12 cellular contexts compared by ENCODE assay signal in the genomic region with DNA sequence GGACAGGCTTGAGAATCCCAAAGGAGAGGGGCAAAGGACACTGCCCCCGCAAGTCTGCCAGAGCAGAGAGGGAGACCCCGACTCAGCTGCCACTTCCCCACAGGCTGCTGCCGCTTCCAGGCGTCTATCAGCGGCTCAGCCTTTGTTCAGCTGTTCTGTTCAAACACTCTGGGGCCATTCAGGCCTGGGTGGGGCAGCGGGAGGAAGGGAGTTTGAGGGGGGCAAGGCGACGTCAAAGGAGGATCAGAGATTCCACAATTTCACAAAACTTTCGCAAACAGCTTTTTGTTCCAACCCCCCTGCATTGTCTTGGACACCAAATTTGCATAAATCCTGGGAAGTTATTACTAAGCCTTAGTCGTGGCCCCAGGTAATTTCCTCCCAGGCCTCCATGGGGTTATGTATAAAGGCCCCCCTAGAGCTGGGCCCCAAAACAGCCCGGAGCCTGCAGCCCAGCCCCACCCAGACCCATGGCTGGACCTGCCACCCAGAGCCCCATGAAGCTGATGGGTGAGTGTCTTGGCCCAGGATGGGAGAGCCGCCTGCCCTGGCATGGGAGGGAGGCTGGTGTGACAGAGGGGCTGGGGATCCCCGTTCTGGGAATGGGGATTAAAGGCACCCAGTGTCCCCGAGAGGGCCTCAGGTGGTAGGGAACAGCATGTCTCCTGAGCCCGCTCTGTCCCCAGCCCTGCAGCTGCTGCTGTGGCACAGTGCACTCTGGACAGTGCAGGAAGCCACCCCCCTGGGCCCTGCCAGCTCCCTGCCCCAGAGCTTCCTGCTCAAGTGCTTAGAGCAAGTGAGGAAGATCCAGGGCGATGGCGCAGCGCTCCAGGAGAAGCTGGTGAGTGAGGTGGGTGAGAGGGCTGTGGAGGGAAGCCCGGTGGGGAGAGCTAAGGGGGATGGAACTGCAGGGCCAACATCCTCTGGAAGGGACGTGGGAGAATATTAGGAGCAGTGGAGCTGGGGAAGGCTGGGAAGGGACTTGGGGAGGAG. TPM values are rescaled to one million over a fixed set of nuclear protein-coding genes. Genes with fewer than 3 reads are reported as not detected.
DNase-seq lines count a peak whose midpoint lies in the region; ATAC-seq and TF ChIP-seq lines count a peak whose summit lies in the region.
"Had no signal": no experiment of that assay in that cellular context is flagged by ENCODE, and none has a peak within 500 bp of the region (broad histone marks: within the 10 kb centered on the region; RNA-seq: fewer than 3 reads in every experiment).

A gene with protein sequence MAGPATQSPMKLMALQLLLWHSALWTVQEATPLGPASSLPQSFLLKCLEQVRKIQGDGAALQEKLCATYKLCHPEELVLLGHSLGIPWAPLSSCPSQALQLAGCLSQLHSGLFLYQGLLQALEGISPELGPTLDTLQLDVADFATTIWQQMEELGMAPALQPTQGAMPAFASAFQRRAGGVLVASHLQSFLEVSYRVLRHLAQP (plus strand): TSS at position 436 of the 993 bp plus-strand sequence. CDS start 35 bp downstream, at position 471.

- no peak within 1 kb of the TSS for H3K9ac ChIP-seq in SK-N-SH

- no peak within 1 kb of the TSS for H3K27ac ChIP-seq in SK-N-SH (ENCODE audit: low read depth in 2 of 2, low read length in 1 of 2)
- H3K27ac ChIP-seq in WERI-Rb-1: peak within 1 kb of the TSS; percentile 10; the same call in 1 of the 2 replicates

- H3K36me3 ChIP-seq in SK-N-SH (replicated peaks in 1 of 2; ENCODE audit: control insufficient read depth in 1 of 2, insufficient read depth in 2 of 2, low read length in 1 of 2) (peaks cover 4 to 5% of the 10 kb centered on the region in 2 experiments), WERI-Rb-1 (peaks cover 23% of the 10 kb centered on the region)

- ATAC-seq in SK-N-SH treated with all-trans-retinoic acid at 6 μM for 48 hours (no peak), left ventricle myocardium superior (no peak), GM21723 (IDR thresholded peaks at IDR 0.05; ENCODE audit: unreplicated experiment) (no peak)
- ATAC-seq in stimulated activated naive B cell treated with anti-CD40 and anti-IgM and Interleukin-4, amounts not matched to agents 10 μg/mL and 1 μg/mL and 100 μg/mL, for 72 hours (replicated peaks): no peak
- ATAC-seq: T-helper 17 cell had no signal

- no peaks in the 10 kb centered on the region for H4K20me1 ChIP-seq in SK-N-SH (ENCODE audit: insufficient read depth)

- H3K9me2 ChIP-seq in SK-N-SH: no peaks in the 10 kb centered on the region

- no peak for TF ChIP-seq RAD21 in SK-N-SH (IDR thresholded peaks at IDR 0.05; ENCODE audit: low read length)

- peak within 1 kb of the TSS; percentile 42 for H3K27ac Mint-ChIP-seq in stimulated activated naive B cell treated with anti-CD40 and anti-IgM and Interleukin-4, amounts not matched to agents 10 μg/mL and 1 μg/mL and 100 μg/mL, for 72 hours

- H3K9me3 ChIP-seq in SK-N-SH (no peaks in the 10 kb centered on the region), WERI-Rb-1 (ENCODE audit: severe bottlenecking) (no peaks in the 10 kb centered on the region)

- no peak within 1 kb of the TSS for H3K4me3 Mint-ChIP-seq in stimulated activated naive B cell treated with anti-CD40 and anti-IgM and Interleukin-4, amounts not matched to agents 10 μg/mL and 1 μg/mL and 100 μg/mL, for 72 hours
- H3K4me3 Mint-ChIP-seq: brain, T-helper 17 cell, type B pancreatic cell had no signal

- WGBS in SK-N-SH (ENCODE audit: low lambda C conversion rate): 76% methylated on average over 16 of the region's 20 CpGs

- H3K4me1 Mint-ChIP-seq in stimulated activated naive B cell treated with anti-CD40 and anti-IgM and Interleukin-4, amounts not matched to agents 10 μg/mL and 1 μg/mL and 100 μg/mL, for 72 hours: peaks cover 5 to 7% of the 10 kb centered on the region in 2 donors

- H3K4me3 ChIP-seq in SK-N-SH (ENCODE audit: low read depth in 2 of 2, low read length in 1 of 2) (no peak within 1 kb of the TSS), WERI-Rb-1 (ENCODE audit: low read depth, low read length) (no peak within 1 kb of the TSS)

- no peaks in the 10 kb centered on the region for H3K27me3 ChIP-seq in SK-N-SH (ENCODE audit: insufficient read depth)
- H3K27me3 ChIP-seq in WERI-Rb-1 (ENCODE audit: insufficient read depth, low read depth, severe bottlenecking): no peaks in the 10 kb centered on the region

- no peaks in the 10 kb centered on the region; a peak in 1 of 4 replicates for H3K4me1 ChIP-seq in SK-N-SH (ENCODE audit: control insufficient read depth in 1 of 2, insufficient read depth in 2 of 2, low read depth in 1 of 2, low read length in 1 of 2)

- DNase-seq in SK-N-SH (peak; percentile 19), WERI-Rb-1 (no peak), left ventricle myocardium superior (peak; percentile 33), NCI-H1436 (lab: John Stamatoyannopoulos, UW) (no peak), NCI-H2171 (lab: John Stamatoyannopoulos, UW) (no peak)
- no peak for DNase-seq in stimulated activated naive B cell treated with anti-CD40 and anti-IgM and Interleukin-4, amounts not matched to agents 10 μg/mL and 1 μg/mL and 100 μg/mL, for 72 hours
- DNase-seq: T-helper 17 cell had no signal

- POLR2A ChIA-PET in SK-N-SH (lab: Yijun Ruan, JAX): interaction anchor here (0.5 kb wide), 1 partner anchor 77 kb away, joined by 4 read pairs; no protein-coding TSS in a partner anchor

- no peaks in the 10 kb centered on the region for H3K79me2 ChIP-seq in SK-N-SH (ENCODE audit: insufficient read depth)

- H3F3A ChIP-seq in SK-N-SH (replicated peaks; ENCODE audit: insufficient read depth): no peaks in the 10 kb centered on the region

- TF ChIP-seq EP300 in SK-N-SH (IDR thresholded peaks at IDR 0.05; ENCODE audit: borderline replicate concordance in 1 of 2, low read depth in 1 of 2, low read length in 1 of 2): no peak

- no peaks in the 10 kb centered on the region for H3K9me3 Mint-ChIP-seq in stimulated activated naive B cell treated with anti-CD40 and anti-IgM and Interleukin-4, amounts not matched to agents 10 μg/mL and 1 μg/mL and 100 μg/mL, for 72 hours
- H3K9me3 Mint-ChIP-seq: neural crest cell, type B pancreatic cell had no signal

- TF ChIP-seq CTCF in SK-N-SH (IDR thresholded peaks at IDR 0.05) (no peak), WERI-Rb-1 (IDR thresholded peaks at IDR 0.05; ENCODE audit: low read depth, low read length) (no peak)

- H2AFZ ChIP-seq in SK-N-SH (ENCODE audit: low read depth): no peak within 1 kb of the TSS

- H3K4me2 ChIP-seq in SK-N-SH: no peak within 1 kb of the TSS

- CTCF ChIA-PET in SK-N-SH (lab: Yijun Ruan, JAX): interaction anchor here (0.5 to 7.8 kb wide), 17 partner anchors 12 to 288 kb away, joined by 3 to 143 read pairs (median 14); no protein-coding TSS in a partner anchor

- H3K27me3 Mint-ChIP-seq in stimulated activated naive B cell treated with anti-CD40 and anti-IgM and Interleukin-4, amounts not matched to agents 10 μg/mL and 1 μg/mL and 100 μg/mL, for 72 hours: peaks cover 6 to 7% of the 10 kb centered on the region in 2 donors
- H3K27me3 Mint-ChIP-seq: T-helper 17 cell had no signal

- intact Hi-C loops in left ventricle myocardium superior (cut with micrococcal nuclease): no loop called here

- peaks cover 9 to 26% of the 10 kb centered on the region in 2 donors for H3K36me3 Mint-ChIP-seq in stimulated activated naive B cell treated with anti-CD40 and anti-IgM and Interleukin-4, amounts not matched to agents 10 μg/mL and 1 μg/mL and 100 μg/mL, for 72 hours
- H3K36me3 Mint-ChIP-seq: type B pancreatic cell had no signal

TF ChIP-seq in SK-N-SH, 30 proteins besides CTCF, POLR2A, EP300 and RAD21:
- TF ChIP-seq RFX5 (IDR thresholded peaks at IDR 0.05; ENCODE audit: low read length): no peak
- no peak for TF ChIP-seq TCF12 (IDR thresholded peaks at IDR 0.05)
- TF ChIP-seq ELF1 (IDR thresholded peaks at IDR 0.05): no peak
- TF ChIP-seq RCOR1 (IDR thresholded peaks at IDR 0.05; ENCODE audit: low read length): no peak
- TF ChIP-seq YY1 (IDR thresholded peaks at IDR 0.05; ENCODE audit: low read depth): no peak
- no peak for TF ChIP-seq EZH2phosphoT487 (IDR thresholded peaks at IDR 0.05; ENCODE audit: borderline replicate concordance, low read depth)
- TF ChIP-seq POLR2AphosphoS5 (IDR thresholded peaks at IDR 0.05; ENCODE audit: low read depth, low read length): no peak
- TF ChIP-seq GABPA (IDR thresholded peaks at IDR 0.05; ENCODE audit: low read depth): no peak
- no peak for TF ChIP-seq RXRA (IDR thresholded peaks at IDR 0.05; ENCODE audit: borderline replicate concordance, low read depth)

TF ChIP-seq in SK-N-SH treated with all-trans-retinoic acid at 6 μM for 48 hours, 23 proteins besides CTCF, POLR2A, EP300 and RAD21 (continues in another document):
- no peak for TF ChIP-seq OSR1 (CRISPR knock-in tag; IDR thresholded peaks at IDR 0.05)
- TF ChIP-seq GLIS3 (CRISPR knock-in tag; IDR thresholded peaks at IDR 0.05): no peak
- no peak for TF ChIP-seq SNAI2 (CRISPR knock-in tag; IDR thresholded peaks at IDR 0.05)
- no peak for TF ChIP-seq RARB (CRISPR knock-in tag; IDR thresholded peaks at IDR 0.05)
- TF ChIP-seq CSDC2 (CRISPR knock-in tag; IDR thresholded peaks at IDR 0.05): no peak
- no peak for TF ChIP-seq ZNF565 (CRISPR knock-in tag; conservative IDR thresholded peaks at IDR 0.05; ENCODE audit: low read depth)
- TF ChIP-seq, protein P1, sequence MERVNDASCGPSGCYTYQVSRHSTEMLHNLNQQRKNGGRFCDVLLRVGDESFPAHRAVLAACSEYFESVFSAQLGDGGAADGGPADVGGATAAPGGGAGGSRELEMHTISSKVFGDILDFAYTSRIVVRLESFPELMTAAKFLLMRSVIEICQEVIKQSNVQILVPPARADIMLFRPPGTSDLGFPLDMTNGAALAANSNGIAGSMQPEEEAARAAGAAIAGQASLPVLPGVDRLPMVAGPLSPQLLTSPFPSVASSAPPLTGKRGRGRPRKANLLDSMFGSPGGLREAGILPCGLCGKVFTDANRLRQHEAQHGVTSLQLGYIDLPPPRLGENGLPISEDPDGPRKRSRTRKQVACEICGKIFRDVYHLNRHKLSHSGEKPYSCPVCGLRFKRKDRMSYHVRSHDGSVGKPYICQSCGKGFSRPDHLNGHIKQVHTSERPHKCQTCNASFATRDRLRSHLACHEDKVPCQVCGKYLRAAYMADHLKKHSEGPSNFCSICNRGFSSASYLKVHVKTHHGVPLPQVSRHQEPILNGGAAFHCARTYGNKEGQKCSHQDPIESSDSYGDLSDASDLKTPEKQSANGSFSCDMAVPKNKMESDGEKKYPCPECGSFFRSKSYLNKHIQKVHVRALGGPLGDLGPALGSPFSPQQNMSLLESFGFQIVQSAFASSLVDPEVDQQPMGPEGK (CRISPR knock-in tag; IDR thresholded peaks at IDR 0.05; ENCODE audit: borderline replicate concordance): no peak
- no peak for TF ChIP-seq ISL1 (CRISPR knock-in tag; IDR thresholded peaks at IDR 0.05)
- TF ChIP-seq ZNF8 (CRISPR knock-in tag; IDR thresholded peaks at IDR 0.05): no peak

RNA-seq across cellular contexts. Expression of the gene that starts here (rescaled TPM):
- polyA plus RNA-seq in SK-N-SH (2012; rRNA removed): not detected in 2 replicates
- polyA plus RNA-seq in SK-N-SH (2012; cell fraction: cytosol; rRNA removed): 0.03 TPM in 1 of 2 replicates, not detected in the other
- not detected in 2 replicates for polyA plus RNA-seq in SK-N-SH (2012; cell fraction: nucleus; rRNA removed)
- total RNA-seq in left ventricle myocardium superior: not detected
- total RNA-seq: neural crest cell, T-helper 17 cell had no signal

Comparison
In these comparisons a context has a peak if more than half of its experiments do, and no peak if none do; other contexts are left out.
1. Peak in DNase-seq in SK-N-SH; RNA of the gene not detected or under 1 TPM.
2. Peak in DNase-seq in left ventricle myocardium superior; RNA of the gene not detected or under 1 TPM.